Comparison of ENCODE assay signal across 24 cellular contexts in the genomic region with DNA sequence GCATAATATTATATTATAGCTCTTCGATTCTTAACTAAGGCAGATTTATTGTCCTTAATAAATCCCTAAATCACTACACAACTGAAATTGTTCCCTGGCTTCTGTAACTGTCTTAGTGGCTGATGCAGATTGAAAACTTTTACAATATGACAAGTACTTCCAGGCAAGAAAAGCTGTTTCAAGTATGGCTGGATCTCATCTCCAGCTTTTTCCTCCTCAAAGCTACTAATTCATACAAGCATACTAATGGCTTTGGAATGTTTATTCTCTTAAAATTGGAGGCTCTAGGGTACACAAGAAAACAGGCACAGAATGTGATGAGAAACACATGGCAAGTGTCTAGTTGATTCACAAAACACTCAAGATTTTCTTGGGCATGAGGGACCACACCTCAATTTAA.
DNase-seq lines count a peak whose midpoint lies in the region; ATAC-seq and TF ChIP-seq lines count a peak whose summit lies in the region.
"Had no signal": no experiment of that assay in that cellular context is flagged by ENCODE, and none has a peak within 500 bp of the region (broad histone marks: within the 10 kb centered on the region; RNA-seq: fewer than 3 reads in every experiment).

No MANE protein-coding gene starts in this region.

- no peak overlapping the region for H3K4me3 ChIP-seq in choroid plexus epithelial cell (ENCODE audit: low read depth, low read length)
- no peak overlapping the region for H3K4me3 ChIP-seq in mesenchymal stem cell (ENCODE audit: insufficient read depth in 1 of 2, low read depth in 1 of 2, low read length in 2 of 2)
- no peak overlapping the region for H3K4me3 ChIP-seq in trophoblast cell (ENCODE audit: low read depth, low read length)
- H3K4me3 ChIP-seq: esophagus squamous epithelium, K562, lower lobe of right lung, tibial nerve had no signal

- no peak overlapping the region for H2AK5ac ChIP-seq in mesenchymal stem cell (ENCODE audit: low read length, severe bottlenecking)
- H2AK5ac ChIP-seq in trophoblast cell (ENCODE audit: low read length) = no peak overlapping the region

- H3K36me3 ChIP-seq in mesenchymal stem cell (ENCODE audit: control insufficient read depth in 1 of 2, insufficient read depth in 2 of 2, low read depth in 1 of 2, low read length in 2 of 2) (no peaks in the 10 kb centered on the region), trophoblast cell (ENCODE audit: control insufficient read depth in 1 of 2, insufficient read depth in 2 of 2, low read length in 2 of 2) (no peaks in the 10 kb centered on the region)
- H3K36me3 ChIP-seq: BE2C, esophagus squamous epithelium, lower lobe of right lung, tibial nerve had no signal

- H4K8ac ChIP-seq in mesenchymal stem cell (ENCODE audit: low read length) (no peak overlapping the region), trophoblast cell (ENCODE audit: low read depth, low read length) (no peak overlapping the region)

- no peaks in the 10 kb centered on the region for H3K4me1 ChIP-seq in mesenchymal stem cell (ENCODE audit: control insufficient read depth, insufficient read depth, low read depth, low read length)
- H3K4me1 ChIP-seq in trophoblast cell (ENCODE audit: control insufficient read depth in 1 of 2, insufficient read depth in 2 of 2, low read length in 2 of 2) = peaks cover 0 to 2% of the 10 kb centered on the region in 2 experiments
- H3K4me1 ChIP-seq: esophagus squamous epithelium, lower lobe of right lung had no signal

- TF ChIP-seq CTCF in choroid plexus epithelial cell (conservative IDR thresholded peaks at IDR 0.05; ENCODE audit: low read depth, low read length) = no peak

- H3K4me1 Mint-ChIP-seq in activated T-cell treated with anti-CD3 and anti-CD28 coated beads, Interleukin-2, amount 50 U/mL, for 4 hours (ENCODE audit: low read depth) = peaks cover 14% of the 10 kb centered on the region
- H3K4me1 Mint-ChIP-seq in T-cell = peaks cover 16 to 25% (median 23%) of the 10 kb centered on the region in 3 donors

- no peaks in the 10 kb centered on the region for H3K27me3 Mint-ChIP-seq in activated T-cell treated with anti-CD3 and anti-CD28 coated beads, Interleukin-2, amount 50 U/mL, for 4 hours (ENCODE audit: low read depth)
- H3K27me3 Mint-ChIP-seq in T-cell = peaks cover 0 to 1% of the 10 kb centered on the region in 2 donors

- no peaks in the 10 kb centered on the region for H3K9me3 ChIP-seq in mesenchymal stem cell (ENCODE audit: control insufficient read depth, low read length)
- no peaks in the 10 kb centered on the region for H3K9me3 ChIP-seq in trophoblast cell (ENCODE audit: insufficient read depth, low read depth, low read length)
- H3K9me3 ChIP-seq: BE2C, esophagus squamous epithelium, lower lobe of right lung, tibial nerve had no signal

- no peak overlapping the region for H2BK12ac ChIP-seq in mesenchymal stem cell (ENCODE audit: low read length in 2 of 2)
- H2BK12ac ChIP-seq in trophoblast cell (ENCODE audit: low read length) = no peak overlapping the region

- POLR2A ChIA-PET in T-cell (lab: Charles Lee) = no interaction called here

- H3K36me3 Mint-ChIP-seq in activated T-cell treated with anti-CD3 and anti-CD28 coated beads, Interleukin-2, amount 50 U/mL, for 4 hours (ENCODE audit: insufficient read depth) = peaks cover 3% of the 10 kb centered on the region
- H3K36me3 Mint-ChIP-seq in T-cell = peaks cover 2% of the 10 kb centered on the region

- H3K4me2 ChIP-seq in mesenchymal stem cell (ENCODE audit: low read length, poor library complexity, severe bottlenecking) = no peak overlapping the region
- H3K4me2 ChIP-seq in trophoblast cell (ENCODE audit: low read length) = no peak overlapping the region

- H2BK120ac ChIP-seq in mesenchymal stem cell (ENCODE audit: low read depth, low read length) (no peak overlapping the region), trophoblast cell (ENCODE audit: insufficient read depth, low read length, poor library complexity) (no peak overlapping the region)

- CTCF ChIA-PET in T-cell (lab: Charles Lee) = interaction anchor here in 1 of 2 donors (1.6 kb wide), 1 partner anchor 10 kb away, joined by 5 read pairs; no protein-coding TSS in a partner anchor

- no peak overlapping the region for H2BK15ac ChIP-seq in mesenchymal stem cell (ENCODE audit: low read depth, poor library complexity, severe bottlenecking)

- H3K9ac ChIP-seq in mesenchymal stem cell (ENCODE audit: low read length) = peak overlapping the region; percentile 51
- H3K9ac ChIP-seq in trophoblast cell (ENCODE audit: low read length) = no peak overlapping the region

- H2AFZ ChIP-seq in mesenchymal stem cell (ENCODE audit: low read depth, low read length) = no peak overlapping the region
- H2AFZ ChIP-seq in trophoblast cell (ENCODE audit: insufficient read depth, low read length, poor library complexity) = no peak overlapping the region

- H3K79me1 ChIP-seq in mesenchymal stem cell (replicated peaks; ENCODE audit: low read length, poor library complexity, severe bottlenecking) = no peaks in the 10 kb centered on the region
- no peaks in the 10 kb centered on the region for H3K79me1 ChIP-seq in trophoblast cell (ENCODE audit: low read length)

- H3K4me3 Mint-ChIP-seq in activated T-cell treated with anti-CD3 and anti-CD28 coated beads, Interleukin-2, amount 50 U/mL, for 4 hours = no peak overlapping the region
- no peak overlapping the region for H3K4me3 Mint-ChIP-seq in T-cell

- peak overlapping the region in 1 of 2 donors; percentile 2 for H3K27ac Mint-ChIP-seq in T-cell

- H3K27ac ChIP-seq in mesenchymal stem cell (ENCODE audit: low read length, poor library complexity, severe bottlenecking) (no peak overlapping the region), trophoblast cell (ENCODE audit: low read depth, low read length) (no peak overlapping the region)
- H3K27ac ChIP-seq: esophagus squamous epithelium, lower lobe of right lung, tibial nerve had no signal

- H3K14ac ChIP-seq in mesenchymal stem cell (ENCODE audit: low read length in 2 of 2) (no peak overlapping the region), trophoblast cell (ENCODE audit: low read length) (no peak overlapping the region)

- DNase-seq in EH (ENCODE audit: low read depth) (peak; percentile 63), LHCN-M2 (ENCODE audit: low read depth) (peak; percentile 64), choroid plexus epithelial cell (ENCODE audit: low read depth) (peak; percentile 33), mesenchymal stem cell (peak; percentile 40), RKO (ENCODE audit: low spot score) (no peak), T-cell (no peak), trophoblast cell (no peak)
- no peak for DNase-seq in activated T-cell treated with anti-CD3 and anti-CD28 coated beads, Interleukin-2, amount 50 U/mL, for 4 hours
- DNase-seq: activated CD8-positive, alpha-beta memory T cell treated with anti-CD3 and anti-CD28 coated beads, Interleukin-2, amount 50 U/mL, for 4 hours; activated effector memory CD4-positive, alpha-beta T cell treated with anti-CD3 and anti-CD28 coated beads, Interleukin-2, amount 50 U/mL, for 16 hours; amygdala; BE2C; cerebellar nuclear complex; esophagus squamous epithelium; hippocampal formation; lower lobe of right lung; NCI-H1694; NCI-H226; NCI-H774; SHP77; stimulated activated CD4-positive, alpha-beta T cell treated with anti-CD3 and anti-CD28 coated beads, Interleukin-4, amount 100 ng/mL, for 1 hour; stimulated activated naive CD8-positive, alpha-beta T cell treated with anti-CD3 and anti-CD28 coated beads, Interleukin-15, Interleukin-2, amounts not matched to agents 100 U/mL and 50 U/mL, for 24 hours had no signal

- H3K23ac ChIP-seq in mesenchymal stem cell (ENCODE audit: low read length in 2 of 2) = no peak overlapping the region
- no peak overlapping the region for H3K23ac ChIP-seq in trophoblast cell (ENCODE audit: low read length)

- H3K4ac ChIP-seq in mesenchymal stem cell (ENCODE audit: low read depth in 1 of 2, low read length in 2 of 2) (no peak overlapping the region), trophoblast cell (ENCODE audit: low read depth, low read length) (no peak overlapping the region)

- no peak for ATAC-seq in activated T-cell treated with anti-CD3 and anti-CD28 coated beads, Interleukin-2, amount 50 U/mL, for 4 hours
- ATAC-seq in T-cell (replicated peaks in 1 of 4) = no peak
- ATAC-seq: K562; stimulated activated naive CD8-positive, alpha-beta T cell treated with anti-CD3 and anti-CD28 coated beads, Interleukin-15, Interleukin-2, amounts not matched to agents 100 U/mL and 50 U/mL, for 24 hours had no signal

- H3K18ac ChIP-seq in mesenchymal stem cell (ENCODE audit: low read depth in 1 of 2, low read length in 2 of 2) = no peak overlapping the region
- H3K18ac ChIP-seq in trophoblast cell (ENCODE audit: low read length) = no peak overlapping the region

- H2BK5ac ChIP-seq in mesenchymal stem cell (ENCODE audit: low read depth, low read length, poor library complexity, severe bottlenecking) = no peak overlapping the region
- no peak overlapping the region for H2BK5ac ChIP-seq in trophoblast cell (ENCODE audit: low read depth, low read length, poor library complexity)

- H4K91ac ChIP-seq in mesenchymal stem cell (ENCODE audit: low read length) (no peak overlapping the region), trophoblast cell (ENCODE audit: low read depth, low read length) (no peak overlapping the region)

- H4K12ac ChIP-seq in trophoblast cell (ENCODE audit: low read depth, low read length) = no peak overlapping the region

- 50% methylated on average over 1 of the region's 1 CpG for WGBS in mesenchymal stem cell
- WGBS in trophoblast cell (ENCODE audit: extremely low coverage, insufficient coverage, insufficient read length) = no CpG with 5 or more reads among the region's 1 CpG

- H3K27me3 ChIP-seq in mesenchymal stem cell (ENCODE audit: control insufficient read depth in 1 of 2, insufficient read depth in 1 of 2, low read length in 2 of 2) = no peaks in the 10 kb centered on the region
- no peaks in the 10 kb centered on the region for H3K27me3 ChIP-seq in trophoblast cell (ENCODE audit: insufficient read depth, low read length)
- H3K27me3 ChIP-seq: BE2C, esophagus squamous epithelium, tibial nerve had no signal

- H3K79me2 ChIP-seq in trophoblast cell (ENCODE audit: control insufficient read depth, insufficient read depth, low read length, poor library complexity) = no peaks in the 10 kb centered on the region

- H3K9me3 Mint-ChIP-seq in activated T-cell treated with anti-CD3 and anti-CD28 coated beads, Interleukin-2, amount 50 U/mL, for 4 hours = no peaks in the 10 kb centered on the region
- no peaks in the 10 kb centered on the region for H3K9me3 Mint-ChIP-seq in T-cell

Comparison
In these comparisons a context has a peak if more than half of its experiments do, and no peak if none do; other contexts are left out.
1. DNase-seq: peak in EH (single experiment), LHCN-M2 (single experiment), choroid plexus epithelial cell (single experiment) and mesenchymal stem cell (single experiment); none in RKO (single experiment), activated T-cell treated with anti-CD3 and anti-CD28 coated beads, Interleukin-2, amount 50 U/mL, for 4 hours (single experiment), T-cell (0 of 34) and trophoblast cell (0 of 2).